In genomic region chrX:150736478-150736877, GRCh38 we compare ENCODE assay signal across 15 cellular contexts. TPM values are rescaled to one million over a fixed set of nuclear protein-coding genes. Genes with fewer than 3 reads are reported as not detected.
DNase-seq lines count a peak whose midpoint lies in the region; ATAC-seq, FAIRE-seq and TF ChIP-seq lines count a peak whose summit lies in the region.
"Had no signal": no experiment of that assay in that cellular context is flagged by ENCODE, and none has a peak within 500 bp of the region (broad histone marks: within the 10 kb centered on the region; RNA-seq: fewer than 3 reads in every experiment).

No MANE protein-coding gene starts in this region.

- peaks cover 68% of the 10 kb centered on the region for H3K36me3 Mint-ChIP-seq in dendritic cell treated with granulocyte-macrophage colony-stimulating factor and Interleukin-4, amounts not matched to agents 40 ng/mL and 50 ng/mL, for 4 days (ENCODE audit: low read depth)
- peaks cover 15% of the 10 kb centered on the region for H3K36me3 Mint-ChIP-seq in endothelial cell (ENCODE audit: low read depth, unreplicated experiment)

- peaks cover 25% of the 10 kb centered on the region for H3K4me1 Mint-ChIP-seq in dendritic cell treated with granulocyte-macrophage colony-stimulating factor and Interleukin-4, amounts not matched to agents 40 ng/mL and 50 ng/mL, for 4 days (ENCODE audit: low read depth)
- H3K4me1 Mint-ChIP-seq in endothelial cell (ENCODE audit: unreplicated experiment), result no peaks in the 10 kb centered on the region

- no peak for ATAC-seq in A549
- peak; percentile 50 for ATAC-seq in GM18498 (IDR thresholded peaks at IDR 0.05; ENCODE audit: unreplicated experiment)

- WGBS in A549 (ENCODE audit: missing lambda C conversion rate), result 95% methylated on average over 9 of the region's 9 CpGs

- TF ChIP-seq CTCF in A549 (IDR thresholded peaks at IDR 0.05), result no peak
- TF ChIP-seq CTCF in NB4 (IDR thresholded peaks at IDR 0.05; ENCODE audit: low read depth, low read length), result no peak
- TF ChIP-seq CTCF in endothelial cell (IDR thresholded peaks at IDR 0.05; ENCODE audit: unreplicated experiment), result no peak

- FAIRE-seq in A549 (lab: Jason Lieb, UNC), result peak; percentile 63
- FAIRE-seq in H54 (lab: Jason Lieb, UNC), result no peak
- FAIRE-seq: colon had no signal

- H3K4me1 ChIP-seq in A549, result no peaks in the 10 kb centered on the region
- H3K4me1 ChIP-seq: right atrium auricular region had no signal

- no peaks in the 10 kb centered on the region for H3K27me3 Mint-ChIP-seq in dendritic cell treated with granulocyte-macrophage colony-stimulating factor and Interleukin-4, amounts not matched to agents 40 ng/mL and 50 ng/mL, for 4 days
- peaks cover 4% of the 10 kb centered on the region for H3K27me3 Mint-ChIP-seq in endothelial cell (ENCODE audit: unreplicated experiment)

- no peak for TF ChIP-seq RAD21 in A549 (conservative IDR thresholded peaks at IDR 0.05 in 1 of 2, IDR thresholded peaks at IDR 0.05 in 1 of 2)

- no peak for TF ChIP-seq EP300 in A549 (IDR thresholded peaks at IDR 0.05)

- intact Hi-C loops in dendritic cell treated with granulocyte-macrophage colony-stimulating factor and Interleukin-4, amounts not matched to agents 40 ng/mL and 50 ng/mL, for 4 days (cut with micrococcal nuclease), result no loop called here

- POLR2A ChIA-PET in A549 (lab: Yijun Ruan, JAX), result no interaction called here

- no peak overlapping the region for H3K27ac ChIP-seq in A549
- H3K27ac ChIP-seq: right atrium auricular region had no signal

- no peaks in the 10 kb centered on the region for H3K9me3 Mint-ChIP-seq in dendritic cell treated with granulocyte-macrophage colony-stimulating factor and Interleukin-4, amounts not matched to agents 40 ng/mL and 50 ng/mL, for 4 days
- H3K9me3 Mint-ChIP-seq in endothelial cell (ENCODE audit: unreplicated experiment), result no peaks in the 10 kb centered on the region

- peak overlapping the region; percentile 49 for H3K4me3 Mint-ChIP-seq in dendritic cell treated with granulocyte-macrophage colony-stimulating factor and Interleukin-4, amounts not matched to agents 40 ng/mL and 50 ng/mL, for 4 days
- no peak overlapping the region for H3K4me3 Mint-ChIP-seq in endothelial cell (ENCODE audit: unreplicated experiment)

- no peak for DNase-seq in A549 (ENCODE audit: low read depth in 1 of 2, low spot score in 1 of 2)
- DNase-seq in NB4 (ENCODE audit: low read depth), result peak; percentile 18
- no peak for DNase-seq in H54 (ENCODE audit: insufficient read length, low spot score)
- DNase-seq in cortex of kidney (lab: John Stamatoyannopoulos, UW), result no peak
- no peak for DNase-seq in NCI-H82 treated with DMSO at 0.1 percent for 48 hours (lab: John Stamatoyannopoulos, UW; ENCODE audit: unreplicated experiment)
- no peak for DNase-seq in endothelial cell (ENCODE audit: low spot score)
- DNase-seq: activated CD4-positive, alpha-beta T cell treated with anti-CD3 and anti-CD28 coated beads for 1 hour; EL; NCI-H1930; stimulated activated CD4-positive, alpha-beta T cell treated with anti-CD3 and anti-CD28 coated beads, Interleukin-2, amount 100 ng/mL, for 48 hours; stimulated activated naive CD4-positive, alpha-beta T cell had no signal

- peak overlapping the region; percentile 76 for H3K27ac Mint-ChIP-seq in dendritic cell treated with granulocyte-macrophage colony-stimulating factor and Interleukin-4, amounts not matched to agents 40 ng/mL and 50 ng/mL, for 4 days
- H3K27ac Mint-ChIP-seq in endothelial cell (ENCODE audit: unreplicated experiment), result no peak overlapping the region

- H3K4me3 ChIP-seq in A549 (no peak overlapping the region), NB4 (ENCODE audit: low read depth, low read length) (no peak overlapping the region)
- H3K4me3 ChIP-seq: right atrium auricular region had no signal

- H3K4me2 ChIP-seq in A549, result no peak overlapping the region

- TF ChIP-seq POLR2A in A549 (IDR thresholded peaks at IDR 0.05; ENCODE audit: low read length), result no peak
- TF ChIP-seq POLR2A in NB4 (IDR thresholded peaks at IDR 0.05; ENCODE audit: extremely low read depth, insufficient read length), result no peak
- TF ChIP-seq POLR2A in H54 (IDR thresholded peaks at IDR 0.05; ENCODE audit: low read depth, low read length), result no peak

- no peaks in the 10 kb centered on the region for H3K9me3 ChIP-seq in A549
- H3K9me3 ChIP-seq: right atrium auricular region had no signal

- CTCF ChIA-PET in A549 (lab: Yijun Ruan, JAX), result no interaction called here

TF ChIP-seq in A549, 52 proteins besides CTCF, POLR2A, EP300 and RAD21:
- no peak for TF ChIP-seq EHF (CRISPR knock-in tag; IDR thresholded peaks at IDR 0.05)

RNA-seq across cellular contexts. Expression of gene MTMR1, which starts 43.3 kb away (rescaled TPM):
- polyA plus RNA-seq in A549 (2011; rRNA removed), result 26.6 and 28.3 TPM in 2 replicates
- polyA plus RNA-seq in A549 (2012; cell fraction: cytosol; rRNA removed), result 12.6 and 16.1 TPM in 2 replicates
- 26.5 and 29.4 TPM in 2 replicates for polyA plus RNA-seq in A549 (2012; cell fraction: nucleus; rRNA removed)
- polyA plus RNA-seq in A549 (2017; fragmentation: RNase III; extraction: RNeasy Plus Mini Kit Qiagen cat#74134 plus additional on column Dnase treatment), result 17.3 to 18.7 TPM (median 17.4 TPM) in 3 replicates
- polyA minus RNA-seq in A549 (2011; rRNA and poly(A)+ RNA removed), result 21.5 and 21.8 TPM in 2 replicates
- 13.3 TPM for total RNA-seq in endothelial cell (ENCODE audit: unreplicated experiment)
